Comparison of ENCODE assay signal across 13 cellular contexts in genomic region chr6:76351275-76351674, GRCh38.
DNase-seq lines count a peak whose midpoint lies in the region; ATAC-seq and TF ChIP-seq lines count a peak whose summit lies in the region.
"Had no signal": no experiment of that assay in that cellular context is flagged by ENCODE, and none has a peak within 500 bp of the region (broad histone marks: within the 10 kb centered on the region; RNA-seq: fewer than 3 reads in every experiment).

No MANE protein-coding gene starts in this region.

- H3K4me3 ChIP-seq in LNCaP clone FGC (ENCODE audit: low read depth, low read length): no peak overlapping the region
- H3K4me3 ChIP-seq in WERI-Rb-1 (ENCODE audit: low read depth, low read length): no peak overlapping the region

- no peaks in the 10 kb centered on the region for H3K27me3 ChIP-seq in WERI-Rb-1 (ENCODE audit: insufficient read depth, low read depth, severe bottlenecking)

- ATAC-seq in GM18907 (IDR thresholded peaks at IDR 0.05; ENCODE audit: unreplicated experiment): no peak
- ATAC-seq in effector memory CD8-positive, alpha-beta T cell (replicated peaks): no peak

- no peak overlapping the region for H3K27ac ChIP-seq in WERI-Rb-1

- peak; percentile 73 for TF ChIP-seq CTCF in LNCaP clone FGC (IDR thresholded peaks at IDR 0.05; ENCODE audit: control insufficient read depth, extremely low read depth, insufficient read depth)
- TF ChIP-seq CTCF in WERI-Rb-1 (IDR thresholded peaks at IDR 0.05; ENCODE audit: low read depth, low read length): peak; percentile 59
- peak; percentile 63 for TF ChIP-seq CTCF in neural crest cell (conservative IDR thresholded peaks at IDR 0.05)

- peak in 2 of 3 experiments; percentile 1 to 29 for DNase-seq in NCI-H1417 (lab: John Stamatoyannopoulos, UW)
- no peak for DNase-seq in NCI-H1417 treated with DMSO at 0.1 percent for 48 hours (lab: John Stamatoyannopoulos, UW)
- DNase-seq in LNCaP clone FGC (ENCODE audit: low read depth): peak; percentile 3
- peak; percentile 39 for DNase-seq in WERI-Rb-1
- no peak for DNase-seq in neural crest cell (ENCODE audit: low read depth, low spot score)
- DNase-seq in activated CD4-positive, alpha-beta T cell treated with anti-CD3 and anti-CD28 coated beads for 1 hour: no peak
- no peak for DNase-seq in effector memory CD8-positive, alpha-beta T cell
- DNase-seq: activated B cell treated with CpG ODN at 0.5 μM for 24 hours, islet precursor cell, NCI-H2227 treated with DMSO at 0.1 percent for 48 hours, right cardiac atrium had no signal

- no peaks in the 10 kb centered on the region for H3K36me3 Mint-ChIP-seq in neural crest cell (ENCODE audit: low read depth)
- no peaks in the 10 kb centered on the region for H3K36me3 Mint-ChIP-seq in effector memory CD8-positive, alpha-beta T cell (ENCODE audit: insufficient read depth)
- H3K36me3 Mint-ChIP-seq: activated naive CD4-positive, alpha-beta T cell treated with anti-CD3 and anti-CD28 coated beads, Interleukin-2, amount 50 U/mL, for 24 hours had no signal

- H3K36me3 ChIP-seq in WERI-Rb-1: no peaks in the 10 kb centered on the region

- no peaks in the 10 kb centered on the region for H3K4me1 Mint-ChIP-seq in neural crest cell
- H3K4me1 Mint-ChIP-seq in effector memory CD8-positive, alpha-beta T cell (ENCODE audit: low read depth in 2 of 2): no peaks in the 10 kb centered on the region
- H3K4me1 Mint-ChIP-seq: activated B cell treated with CpG ODN at 0.5 μM for 24 hours; activated naive CD4-positive, alpha-beta T cell treated with anti-CD3 and anti-CD28 coated beads, Interleukin-2, amount 50 U/mL, for 24 hours had no signal

- no peak overlapping the region for H3K27ac Mint-ChIP-seq in neural crest cell (ENCODE audit: unreplicated experiment)
- H3K27ac Mint-ChIP-seq in effector memory CD8-positive, alpha-beta T cell: no peak overlapping the region
- H3K27ac Mint-ChIP-seq: activated B cell treated with CpG ODN at 0.5 μM for 24 hours; activated naive CD4-positive, alpha-beta T cell treated with anti-CD3 and anti-CD28 coated beads, Interleukin-2, amount 50 U/mL, for 24 hours had no signal

- H3K4me3 Mint-ChIP-seq in neural crest cell: no peak overlapping the region
- H3K4me3 Mint-ChIP-seq in effector memory CD8-positive, alpha-beta T cell: no peak overlapping the region
- H3K4me3 Mint-ChIP-seq: activated B cell treated with CpG ODN at 0.5 μM for 24 hours; activated naive CD4-positive, alpha-beta T cell treated with anti-CD3 and anti-CD28 coated beads, Interleukin-2, amount 50 U/mL, for 24 hours had no signal

- no peaks in the 10 kb centered on the region for H3K9me3 ChIP-seq in WERI-Rb-1 (ENCODE audit: severe bottlenecking)

- H3K27me3 Mint-ChIP-seq in neural crest cell (ENCODE audit: low read depth): no peaks in the 10 kb centered on the region
- no peaks in the 10 kb centered on the region for H3K27me3 Mint-ChIP-seq in effector memory CD8-positive, alpha-beta T cell
- H3K27me3 Mint-ChIP-seq: activated B cell treated with CpG ODN at 0.5 μM for 24 hours; activated naive CD4-positive, alpha-beta T cell treated with anti-CD3 and anti-CD28 coated beads, Interleukin-2, amount 50 U/mL, for 24 hours had no signal

- H3K9me3 Mint-ChIP-seq in neural crest cell: no peaks in the 10 kb centered on the region
- H3K9me3 Mint-ChIP-seq in effector memory CD8-positive, alpha-beta T cell: peaks cover 0 to 4% of the 10 kb centered on the region in 2 donors

Comparison
In these comparisons a context has a peak if more than half of its experiments do, and no peak if none do; other contexts are left out.
1. DNase-seq: peak in NCI-H1417 (2 of 3), LNCaP clone FGC (single experiment) and WERI-Rb-1 (single experiment); none in NCI-H1417 treated with DMSO at 0.1 percent for 48 hours (single experiment), neural crest cell (single experiment), activated CD4-positive, alpha-beta T cell treated with anti-CD3 and anti-CD28 coated beads for 1 hour (single experiment) and effector memory CD8-positive, alpha-beta T cell (0 of 3).
2. Peak in every context shown above with its lines, with median percentiles within 50 percentile points of each other: CTCF ChIP-seq.